Comparison of ENCODE assay signal across 8 cellular contexts in genomic region chr2:202375611-202376408, GRCh38. TPM values are rescaled to one million over a fixed set of nuclear protein-coding genes. Genes with fewer than 3 reads are reported as not detected.
DNase-seq lines count a peak whose midpoint lies in the region; ATAC-seq and TF ChIP-seq lines count a peak whose summit lies in the region.

BMPR2 (plus strand) TSS chr2:202376327; CDS start chr2:202377475, 1,148 bp downstream.

- peak within 1 kb of the TSS; percentile 87 for H3K27ac Mint-ChIP-seq in activated B cell treated with CpG ODN at 0.5 μM for 24 hours
- H3K27ac Mint-ChIP-seq in central memory CD8-positive, alpha-beta T cell (ENCODE audit: low read depth): peak within 1 kb of the TSS; percentile 89

- CTCF ChIA-PET in activated B cell treated with CpG ODN at 0.5 μM for 24 hours (lab: Charles Lee): no interaction called here

- TF ChIP-seq CTCF in activated B cell treated with CpG ODN at 0.5 μM for 24 hours (IDR thresholded peaks at IDR 0.05): no peak

- H3K9me3 Mint-ChIP-seq in activated B cell treated with CpG ODN at 0.5 μM for 24 hours: no peaks in the 10 kb centered on the region
- H3K9me3 Mint-ChIP-seq in central memory CD8-positive, alpha-beta T cell: no peaks in the 10 kb centered on the region

- peak within 1 kb of the TSS; percentile 98 for H3K4me3 Mint-ChIP-seq in activated B cell treated with CpG ODN at 0.5 μM for 24 hours
- peak within 1 kb of the TSS; percentile 83 for H3K4me3 Mint-ChIP-seq in central memory CD8-positive, alpha-beta T cell

- H3K27me3 Mint-ChIP-seq in activated B cell treated with CpG ODN at 0.5 μM for 24 hours: no peaks in the 10 kb centered on the region
- no peaks in the 10 kb centered on the region for H3K27me3 Mint-ChIP-seq in central memory CD8-positive, alpha-beta T cell

- H3K36me3 Mint-ChIP-seq in activated B cell treated with CpG ODN at 0.5 μM for 24 hours (ENCODE audit: low read depth): peaks cover 15% of the 10 kb centered on the region
- peaks cover 15% of the 10 kb centered on the region for H3K36me3 Mint-ChIP-seq in central memory CD8-positive, alpha-beta T cell (ENCODE audit: insufficient read depth)

- ATAC-seq in GM18907 (IDR thresholded peaks at IDR 0.05; ENCODE audit: unreplicated experiment) (peak; percentile 71), HG03139 (IDR thresholded peaks at IDR 0.05; ENCODE audit: unreplicated experiment) (peak; percentile 57), activated B cell treated with CpG ODN at 0.5 μM for 24 hours (ENCODE audit: low read depth) (peak; percentile 79)
- ATAC-seq in central memory CD8-positive, alpha-beta T cell (replicated peaks; ENCODE audit: extremely low read depth, poor library complexity, severe bottlenecking): peak; percentile 79

- in situ Hi-C loops in ACHN (cut with HindIII; ENCODE audit: low pct_ligation_motif_present, low pct_unique_long_range_greater_than_20kb, low sequenced_read_pairs): no loop called here

- POLR2A ChIA-PET in activated B cell treated with CpG ODN at 0.5 μM for 24 hours (lab: Charles Lee): interaction anchor here (0.6 to 1.1 kb wide), 4 partner anchors 9 to 725 kb away, joined by 3 to 5 read pairs (median 4); partner anchors contain the start of gene SUMO1

- intact Hi-C loops in activated B cell treated with CpG ODN at 0.5 μM for 24 hours (cut with micrococcal nuclease): loop anchor here (1.0 to 10.0 kb wide), 10 partner anchors 8 to 924 kb away; partner anchors contain the start of genes CARF, CYP20A1, FAM117B and FZD7

- peaks cover 24% of the 10 kb centered on the region for H3K4me1 Mint-ChIP-seq in activated B cell treated with CpG ODN at 0.5 μM for 24 hours
- H3K4me1 Mint-ChIP-seq in central memory CD8-positive, alpha-beta T cell: peaks cover 29% of the 10 kb centered on the region

- DNase-seq in ACHN (peak; percentile 93), NCI-H2227 (lab: John Stamatoyannopoulos, UW; ENCODE audit: unreplicated experiment) (peak; percentile 97), activated B cell treated with CpG ODN at 0.5 μM for 24 hours (peak; percentile 88), iris pigment epithelial cell (ENCODE audit: low read depth) (peak; percentile 88)
- peak; percentile 55 to 72 for DNase-seq in central memory CD8-positive, alpha-beta T cell (ENCODE audit: low spot score in 2 of 2)
- peak; percentile 67 to 76 for DNase-seq in stimulated activated CD4-positive, alpha-beta T cell treated with anti-CD3 and anti-CD28 coated beads, Interleukin-12 subunit alpha, Interleukin-12 subunit beta, amount 100 ng/mL, for 24 hours (ENCODE audit: low read depth in 2 of 2)

RNA-seq across cellular contexts. Expression of gene BMPR2, which starts in this region (rescaled TPM):
- 16.5 and 16.8 TPM in 2 replicates for total RNA-seq in activated B cell treated with CpG ODN at 0.5 μM for 24 hours

Comparison
In these comparisons a context has a peak if more than half of its experiments do, and no peak if none do; other contexts are left out.
1. Peak in every context shown above with its lines: DNase-seq and ATAC-seq.